In the genomic region with DNA sequence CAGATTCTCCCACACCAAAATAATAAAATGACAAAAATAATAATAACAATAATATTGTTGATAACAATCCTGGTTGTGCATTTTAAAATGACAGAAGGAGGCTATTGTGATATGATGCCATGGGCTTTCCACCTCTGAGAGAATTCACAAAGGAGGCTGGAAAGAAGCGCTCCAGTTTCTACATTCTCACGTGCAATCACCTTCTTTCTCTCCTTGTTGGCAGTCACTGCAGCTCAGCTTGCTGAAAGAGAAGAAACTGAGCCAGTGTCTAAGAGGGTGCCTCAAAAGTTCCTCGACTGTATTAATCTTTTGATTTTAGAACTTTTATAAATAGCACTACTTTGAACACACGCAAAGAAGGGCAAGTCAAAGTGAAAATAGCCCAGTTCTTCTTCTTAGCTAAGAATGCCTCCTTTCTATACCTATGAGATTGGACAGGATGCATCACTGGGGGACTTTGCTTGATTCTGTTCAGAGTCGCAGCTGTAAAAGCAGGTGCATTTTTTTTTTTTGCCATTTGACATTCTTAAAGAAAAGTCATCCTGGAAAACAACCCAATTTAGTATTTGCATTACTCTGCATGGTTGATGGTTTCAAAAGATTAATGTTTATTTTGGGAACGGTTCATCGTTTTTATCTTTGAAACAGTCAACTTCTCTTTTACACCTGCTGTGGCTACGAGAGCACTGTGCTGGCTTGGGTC, we compare ENCODE assay signal across 11 cellular contexts. TPM values are rescaled to one million over a fixed set of nuclear protein-coding genes. Genes with fewer than 3 reads are reported as not detected.
DNase-seq lines count a peak whose midpoint lies in the region; ATAC-seq and TF ChIP-seq lines count a peak whose summit lies in the region.
"Had no signal": no experiment of that assay in that cellular context is flagged by ENCODE, and none has a peak within 500 bp of the region (broad histone marks: within the 10 kb centered on the region; RNA-seq: fewer than 3 reads in every experiment).

No MANE protein-coding gene starts in this region.

- ATAC-seq in GM18861 (IDR thresholded peaks at IDR 0.05; ENCODE audit: unreplicated experiment) (peak; percentile 93), GM21515 (IDR thresholded peaks at IDR 0.05; ENCODE audit: unreplicated experiment) (peak; percentile 87), HG03108 (IDR thresholded peaks at IDR 0.05; ENCODE audit: unreplicated experiment) (peak; percentile 93)
- ATAC-seq in activated T-helper 17 cell treated with anti-CD3 and anti-CD28 coated beads, Interleukin-2, amount 50 U/mL, for 72 hours (replicated peaks): peak; percentile 64

- peaks cover 6% of the 10 kb centered on the region for H3K4me1 Mint-ChIP-seq in activated T-helper 17 cell treated with anti-CD3 and anti-CD28 coated beads, Interleukin-2, amount 50 U/mL, for 72 hours

- DNase-seq in NCI-H1105 treated with DMSO at 0.1 percent for 48 hours (lab: John Stamatoyannopoulos, UW): no peak
- no peak for DNase-seq in stimulated activated CD4-positive, alpha-beta T cell treated with anti-CD3 and anti-CD28 coated beads, Interleukin-1b, Interleukin-23, amount 100 ng/mL, for 48 hours
- no peak for DNase-seq in OCI-M2 (lab: John Stamatoyannopoulos, UW; ENCODE audit: unreplicated experiment)
- no peak for DNase-seq in smooth muscle cell (lab: John Stamatoyannopoulos, UW; ENCODE audit: unreplicated experiment)
- DNase-seq: NCI-H2029 treated with DMSO at 0.1 percent for 48 hours; SK-N-SH; stimulated activated CD4-positive, alpha-beta T cell treated with anti-CD3 and anti-CD28 coated beads, Interleukin-12 subunit alpha, Interleukin-12 subunit beta, amount 100 ng/mL, for 4 hours had no signal

- no peak overlapping the region for H3K4me3 ChIP-seq in smooth muscle cell

- no peak for TF ChIP-seq CTCF in smooth muscle cell (IDR thresholded peaks at IDR 0.05; ENCODE audit: borderline replicate concordance, insufficient read depth, poor library complexity, severe bottlenecking)

- H3K27me3 ChIP-seq in smooth muscle cell (ENCODE audit: low read depth): no peaks in the 10 kb centered on the region

- H3K4me3 Mint-ChIP-seq in activated T-helper 17 cell treated with anti-CD3 and anti-CD28 coated beads, Interleukin-2, amount 50 U/mL, for 72 hours: no peak overlapping the region

- WGBS in smooth muscle cell (ENCODE audit: low lambda C conversion rate): 94% methylated on average over 8 of the region's 8 CpGs

- no peaks in the 10 kb centered on the region for H3K9me3 ChIP-seq in smooth muscle cell (replicated peaks; ENCODE audit: low read depth)
- H3K9me3 ChIP-seq: SK-N-SH had no signal

- no peak overlapping the region for H2AFZ ChIP-seq in smooth muscle cell (ENCODE audit: low read depth)

- H3K27ac ChIP-seq in smooth muscle cell (ENCODE audit: low read depth): no peak overlapping the region

- no peaks in the 10 kb centered on the region for H3K27me3 Mint-ChIP-seq in activated T-helper 17 cell treated with anti-CD3 and anti-CD28 coated beads, Interleukin-2, amount 50 U/mL, for 72 hours

- no peaks in the 10 kb centered on the region for H3K79me2 ChIP-seq in smooth muscle cell (ENCODE audit: low read depth)

- no peaks in the 10 kb centered on the region for H3K4me1 ChIP-seq in smooth muscle cell (ENCODE audit: low read depth)

- H3K4me2 ChIP-seq in smooth muscle cell: no peak overlapping the region
- H3K4me2 ChIP-seq: SK-N-SH had no signal

- no peaks in the 10 kb centered on the region for H3K36me3 ChIP-seq in smooth muscle cell (ENCODE audit: low read depth)

- H3K36me3 Mint-ChIP-seq in activated T-helper 17 cell treated with anti-CD3 and anti-CD28 coated beads, Interleukin-2, amount 50 U/mL, for 72 hours (ENCODE audit: low read depth): peaks cover 9% of the 10 kb centered on the region

- no peaks in the 10 kb centered on the region for H3K9me3 Mint-ChIP-seq in activated T-helper 17 cell treated with anti-CD3 and anti-CD28 coated beads, Interleukin-2, amount 50 U/mL, for 72 hours

- no peak overlapping the region for H3K9ac ChIP-seq in smooth muscle cell (ENCODE audit: low read depth)
- H3K9ac ChIP-seq: SK-N-SH had no signal

- H3F3A ChIP-seq in smooth muscle cell (ENCODE audit: low read depth): no peaks in the 10 kb centered on the region

- H4K20me1 ChIP-seq in smooth muscle cell (ENCODE audit: low read depth): no peaks in the 10 kb centered on the region

- H3K27ac Mint-ChIP-seq in activated T-helper 17 cell treated with anti-CD3 and anti-CD28 coated beads, Interleukin-2, amount 50 U/mL, for 72 hours: no peak overlapping the region

RNA-seq across cellular contexts. Expression of a gene that starts 12.4 kb away (rescaled TPM):
- 100 to 1,000 TPM; 263 to 402 TPM for total RNA-seq in activated T-helper 17 cell treated with anti-CD3 and anti-CD28 coated beads, Interleukin-2, amount 50 U/mL, for 72 hours
- 321 and 333 TPM in 2 replicates for total RNA-seq in smooth muscle cell
- polyA plus RNA-seq in smooth muscle cell: 394 and 466 TPM in 2 replicates
